Comparison of ENCODE assay signal across 8 cellular contexts in genomic region chr22:36221799-36222751, GRCh38. TPM values are rescaled to one million over a fixed set of nuclear protein-coding genes. Genes with fewer than 3 reads are reported as not detected.
DNase-seq lines count a peak whose midpoint lies in the region; ATAC-seq, FAIRE-seq and TF ChIP-seq lines count a peak whose summit lies in the region.

No MANE protein-coding gene starts in this region.

- no peaks in the 10 kb centered on the region for H3K9me3 Mint-ChIP-seq in activated naive CD4-positive, alpha-beta T cell treated with anti-CD3 and anti-CD28 coated beads, Interleukin-2, amount 50 U/mL, for 72 hours

- no peaks in the 10 kb centered on the region for H3K9me3 ChIP-seq in Panc1 (ENCODE audit: control insufficient read depth, insufficient read depth, low read depth, low read length)
- H3K9me3 ChIP-seq in small intestine (ENCODE audit: control insufficient read depth, low read depth): no peaks in the 10 kb centered on the region

- H3K4me1 ChIP-seq in Panc1 (ENCODE audit: control insufficient read depth, insufficient read depth, low read length): no peaks in the 10 kb centered on the region
- no peaks in the 10 kb centered on the region for H3K4me1 ChIP-seq in small intestine (ENCODE audit: control insufficient read depth in 2 of 2, insufficient read depth in 1 of 2, low read depth in 1 of 2, low read length in 1 of 2)

- 7 to 18% (median 8%) methylated on average over 7 of the region's 7 CpGs for WGBS in small intestine, 3 donors

- CTCF ChIA-PET in Panc1 (lab: Charles Lee): interaction anchor here (0.6 kb wide), 2 partner anchors 42 to 685 kb away, joined by 3 read pairs; no protein-coding TSS in a partner anchor

- H3K27ac ChIP-seq in Panc1 (ENCODE audit: low read length): no peak overlapping the region
- no peak overlapping the region for H3K27ac ChIP-seq in small intestine (ENCODE audit: low read depth in 1 of 2, low read length in 1 of 2)

- TF ChIP-seq CTCF in AG09319 (IDR thresholded peaks at IDR 0.05; ENCODE audit: low read depth, low read length): peak; percentile 64
- peak; percentile 85 for TF ChIP-seq CTCF in Panc1 (IDR thresholded peaks at IDR 0.05)

- H3K27me3 ChIP-seq in Panc1 (ENCODE audit: control insufficient read depth, insufficient read depth, low read length) (peaks cover 3% of the 10 kb centered on the region), small intestine (ENCODE audit: control insufficient read depth in 2 of 2, insufficient read depth in 2 of 2, low read length in 2 of 2) (no peaks in the 10 kb centered on the region)

- peak overlapping the region; percentile 63 to 67 for H3K27ac Mint-ChIP-seq in activated naive CD4-positive, alpha-beta T cell treated with anti-CD3 and anti-CD28 coated beads, Interleukin-2, amount 50 U/mL, for 72 hours

- no peaks in the 10 kb centered on the region for H3K36me3 ChIP-seq in Panc1 (ENCODE audit: control insufficient read depth, insufficient read depth, low read length)
- H3K36me3 ChIP-seq in small intestine (ENCODE audit: control insufficient read depth in 2 of 2, insufficient read depth in 2 of 2, low read length in 2 of 2): no peaks in the 10 kb centered on the region

- DNase-seq in AG09319 (ENCODE audit: extremely low read depth, low read depth) (no peak), GM18507 (ENCODE audit: extremely low spot score, insufficient read length, low read depth) (no peak), Panc1 (ENCODE audit: low read depth, low spot score) (peak; percentile 41), left ventricle myocardium superior (peak; percentile 65), small intestine (peak; percentile 68), SK-N-DZ (ENCODE audit: low spot score) (no peak)
- DNase-seq in activated naive CD4-positive, alpha-beta T cell treated with anti-CD3 and anti-CD28 coated beads, Interleukin-2, amount 50 U/mL, for 72 hours (ENCODE audit: low spot score in 2 of 2): peak in 1 of 2 donors; percentile 33

- peak; percentile 92 for FAIRE-seq in GM18507 (lab: Jason Lieb, UNC)
- no peak for FAIRE-seq in small intestine (lab: Jason Lieb, UNC)

- BruUV-seq in Panc1 (replicated peaks; lab: Mats Ljungman, UMichigan): no TSS peak

- POLR2A ChIA-PET in Panc1 (lab: Charles Lee): no interaction called here

- H3K4me3 ChIP-seq in Panc1 (ENCODE audit: low read depth in 2 of 2, low read length in 2 of 2): no peak overlapping the region
- no peak overlapping the region for H3K4me3 ChIP-seq in small intestine (ENCODE audit: low read depth in 1 of 2, low read length in 2 of 2)

- intact Hi-C loops in Panc1 (cut with micrococcal nuclease; ENCODE audit: unreplicated experiment) (no loop called here), left ventricle myocardium superior (cut with micrococcal nuclease) (no loop called here)

- H3K36me3 Mint-ChIP-seq in activated naive CD4-positive, alpha-beta T cell treated with anti-CD3 and anti-CD28 coated beads, Interleukin-2, amount 50 U/mL, for 72 hours: no peaks in the 10 kb centered on the region

- peak; percentile 94 for ATAC-seq in Panc1
- peak; percentile 70 to 79 for ATAC-seq in activated naive CD4-positive, alpha-beta T cell treated with anti-CD3 and anti-CD28 coated beads, Interleukin-2, amount 50 U/mL, for 72 hours
- peak; percentile 62 for ATAC-seq in left ventricle myocardium superior
- ATAC-seq in HG03439 (IDR thresholded peaks at IDR 0.05; ENCODE audit: unreplicated experiment): no peak

- in situ Hi-C loops in Panc1 (cut with HindIII; ENCODE audit: low pct_unique_long_range_greater_than_20kb, low sequenced_read_pairs): no loop called here

RNA-seq across cellular contexts. Expression of gene APOL2, which starts 17.3 kb away (rescaled TPM):
- total RNA-seq in Panc1 (2021; ENCODE audit: unreplicated experiment) (34.4 TPM), left ventricle myocardium superior (56.7 TPM)
- 24.6 TPM for polyA plus RNA-seq in Panc1 (2012; ENCODE audit: insufficient read length)
- 10 to 100 TPM; 51.3 to 68.6 TPM for total RNA-seq in activated naive CD4-positive, alpha-beta T cell treated with anti-CD3 and anti-CD28 coated beads, Interleukin-2, amount 50 U/mL, for 72 hours
- polyA plus RNA-seq in small intestine: 10 to 100 TPM; 28.1 to 68.4 (median 32.2) TPM
- polyA plus RNA-seq in SK-N-DZ (2014; cell fraction: cytosol; rRNA removed): 1.6 and 3.2 TPM in 2 replicates
- polyA plus RNA-seq in SK-N-DZ (2014; cell fraction: nucleus; rRNA removed): 1.2 and 2.0 TPM in 2 replicates

RNA-seq across cellular contexts. Expression of gene APOL4, which starts 20.5 kb away (rescaled TPM):
- total RNA-seq in Panc1 (2021; ENCODE audit: unreplicated experiment) (not detected), left ventricle myocardium superior (3.8 TPM)
- polyA plus RNA-seq in Panc1 (2012; ENCODE audit: insufficient read length): not detected
- total RNA-seq in activated naive CD4-positive, alpha-beta T cell treated with anti-CD3 and anti-CD28 coated beads, Interleukin-2, amount 50 U/mL, for 72 hours: under 1 TPM; 0.14 to 0.18 TPM
- 10 to 100 TPM in 2 of 3 donors, 1 to 10 TPM in 1; 8.9 to 12.8 (median 10.3) TPM for polyA plus RNA-seq in small intestine
- polyA plus RNA-seq in SK-N-DZ (2014; cell fraction: cytosol; rRNA removed): 0.24 TPM in 1 of 2 replicates, not detected in the other
- polyA plus RNA-seq in SK-N-DZ (2014; cell fraction: nucleus; rRNA removed): not detected in 2 replicates

RNA-seq across cellular contexts. Expression of gene APOL1, which starts 30.9 kb away (rescaled TPM):
- total RNA-seq in Panc1 (2021; ENCODE audit: unreplicated experiment) (16.0 TPM), left ventricle myocardium superior (17.6 TPM)
- polyA plus RNA-seq in Panc1 (2012; ENCODE audit: insufficient read length): 11.9 TPM
- 10 to 100 TPM; 27.2 to 40.5 TPM for total RNA-seq in activated naive CD4-positive, alpha-beta T cell treated with anti-CD3 and anti-CD28 coated beads, Interleukin-2, amount 50 U/mL, for 72 hours
- 10 to 100 TPM in 1 of 3 donors, 1 to 10 TPM in 2; 8.4 to 32.2 (median 8.7) TPM for polyA plus RNA-seq in small intestine
- polyA plus RNA-seq in SK-N-DZ (2014; cell fraction: cytosol; rRNA removed): not detected in 2 replicates
- not detected in 2 replicates for polyA plus RNA-seq in SK-N-DZ (2014; cell fraction: nucleus; rRNA removed)

Comparison
In these comparisons a context has a peak if more than half of its experiments do, and no peak if none do; other contexts are left out.
1. DNase-seq: peak in Panc1 (single experiment), left ventricle myocardium superior (single experiment) and small intestine (single experiment); none in AG09319 (single experiment), GM18507 (single experiment) and SK-N-DZ (single experiment).